18 cellular contexts compared by ENCODE assay signal in the genomic region with DNA sequence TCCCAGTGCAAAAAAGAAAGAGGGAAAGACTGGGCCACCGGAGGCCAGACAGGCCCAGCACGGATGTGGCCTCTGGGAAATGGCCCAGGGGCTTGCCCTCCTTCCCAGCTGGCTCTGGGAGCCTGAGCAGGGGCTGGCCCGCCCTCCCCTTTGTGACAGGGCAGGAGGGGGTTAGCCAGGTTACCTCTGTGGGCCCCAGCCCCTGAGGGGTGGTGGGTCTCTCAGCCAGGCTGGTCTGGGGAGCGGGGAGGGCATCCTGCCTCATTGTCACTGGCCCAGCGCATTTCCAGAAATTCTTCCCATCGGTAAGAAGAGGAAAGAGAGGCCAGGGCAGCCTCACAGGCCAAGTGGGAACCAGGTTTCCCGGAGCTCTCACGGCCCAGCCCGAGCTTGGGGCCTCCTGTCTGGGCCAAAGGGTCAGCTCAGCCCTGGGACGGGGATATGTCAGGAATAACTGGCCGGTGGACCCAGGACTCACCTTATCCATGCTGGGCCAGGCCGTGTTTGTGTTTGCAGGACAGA.
DNase-seq lines count a peak whose midpoint lies in the region; ATAC-seq, FAIRE-seq and TF ChIP-seq lines count a peak whose summit lies in the region.
"Had no signal": no experiment of that assay in that cellular context is flagged by ENCODE, and none has a peak within 500 bp of the region (broad histone marks: within the 10 kb centered on the region; RNA-seq: fewer than 3 reads in every experiment).

No MANE protein-coding gene starts in this region.

- TF ChIP-seq POLR2A in endothelial cell of umbilical vein (IDR thresholded peaks at IDR 0.05; ENCODE audit: low read depth, low read length) (no peak), suprapubic skin (IDR thresholded peaks at IDR 0.05) (no peak)

- peak overlapping the region; percentile 72 for H3K14ac ChIP-seq in trophoblast cell (ENCODE audit: low read length)

- CTCF ChIA-PET in endothelial cell of umbilical vein (lab: Charles Lee): no interaction called here

- H4K8ac ChIP-seq in trophoblast cell (ENCODE audit: low read depth, low read length): peak overlapping the region; percentile 72

- no peak overlapping the region for H4K12ac ChIP-seq in trophoblast cell (ENCODE audit: low read depth, low read length)

- H3K27ac ChIP-seq in heart right ventricle: peak overlapping the region in 9 of 10 donors; percentile 24 to 87 (median 65)
- no peak overlapping the region for H3K27ac ChIP-seq in endothelial cell of umbilical vein (ENCODE audit: insufficient read depth, low read depth, low read length)
- H3K27ac ChIP-seq in trophoblast cell (ENCODE audit: low read depth, low read length): peak overlapping the region; percentile 70
- peak overlapping the region; percentile 27 for H3K27ac ChIP-seq in urinary bladder (ENCODE audit: low read depth)
- H3K27ac ChIP-seq in suprapubic skin: no peak overlapping the region
- H3K27ac ChIP-seq: SJSA1 had no signal

- intact Hi-C loops in heart right ventricle (cut with DNase I) (no loop called here), Right ventricle myocardium superior (cut with DNase I) (no loop called here), endothelial cell of umbilical vein (cut with micrococcal nuclease) (loop anchor here (5.0 kb wide), 2 partner anchors 92 to 178 kb away; no protein-coding TSS in a partner anchor)

- 72% methylated on average over 12 of the region's 12 CpGs for WGBS in heart right ventricle, 2 donors
- no CpG with 5 or more reads among the region's 12 CpGs for WGBS in trophoblast cell (ENCODE audit: extremely low coverage, insufficient coverage, insufficient read length)
- WGBS in urinary bladder: 86% methylated on average over 12 of the region's 12 CpGs
- 77% methylated on average over 12 of the region's 12 CpGs for WGBS in suprapubic skin

- peak overlapping the region; percentile 88 for H2BK12ac ChIP-seq in trophoblast cell (ENCODE audit: low read length)

- BruUV-seq in endothelial cell of umbilical vein (replicated peaks; lab: Mats Ljungman, UMichigan): no TSS peak

- H2AFZ ChIP-seq in endothelial cell of umbilical vein (ENCODE audit: low read depth, low read length): peak overlapping the region; percentile 67
- H2AFZ ChIP-seq in trophoblast cell (ENCODE audit: insufficient read depth, low read length, poor library complexity): peak overlapping the region; percentile 49

- no peak for TF ChIP-seq CTCF in heart right ventricle (IDR thresholded peaks at IDR 0.05)
- TF ChIP-seq CTCF in endothelial cell of umbilical vein (IDR thresholded peaks at IDR 0.05; ENCODE audit: extremely low read depth in 1 of 2, insufficient read depth in 1 of 2, low read depth in 1 of 2, low read length in 2 of 2): no peak
- no peak for TF ChIP-seq CTCF in suprapubic skin (IDR thresholded peaks at IDR 0.05)

- H3K36me3 ChIP-seq in heart right ventricle: no peaks in the 10 kb centered on the region
- H3K36me3 ChIP-seq in endothelial cell of umbilical vein (ENCODE audit: control insufficient read depth in 2 of 2, extremely low read depth in 1 of 2, insufficient read depth in 2 of 2, low read length in 2 of 2): no peaks in the 10 kb centered on the region
- H3K36me3 ChIP-seq in trophoblast cell (ENCODE audit: control insufficient read depth in 1 of 2, insufficient read depth in 2 of 2, low read length in 2 of 2): no peaks in the 10 kb centered on the region
- H3K36me3 ChIP-seq in urinary bladder (ENCODE audit: insufficient read depth): no peaks in the 10 kb centered on the region
- no peaks in the 10 kb centered on the region for H3K36me3 ChIP-seq in suprapubic skin
- H3K36me3 ChIP-seq: SJSA1 had no signal

- H3K4me2 ChIP-seq in endothelial cell of umbilical vein (ENCODE audit: insufficient read depth, low read length) (no peak overlapping the region), trophoblast cell (ENCODE audit: low read length) (no peak overlapping the region)

- H3K4me3 ChIP-seq in heart right ventricle: no peak overlapping the region
- no peak overlapping the region for H3K4me3 ChIP-seq in endothelial cell of umbilical vein (replicated peaks in 1 of 3; ENCODE audit: insufficient read depth in 1 of 3, low read depth in 1 of 3, low read length in 3 of 3)
- no peak overlapping the region for H3K4me3 ChIP-seq in trophoblast cell (ENCODE audit: low read depth, low read length)
- no peak overlapping the region for H3K4me3 ChIP-seq in urinary bladder (ENCODE audit: low read depth, low read length)
- no peak overlapping the region for H3K4me3 ChIP-seq in suprapubic skin
- H3K4me3 ChIP-seq: SJSA1 had no signal

- H3K4me1 ChIP-seq in heart right ventricle (peaks cover 0 to 54% (median 20%) of the 10 kb centered on the region in 9 donors), endothelial cell of umbilical vein (ENCODE audit: control insufficient read depth, extremely low read depth, insufficient read depth, low read length) (peaks cover 48% of the 10 kb centered on the region), trophoblast cell (ENCODE audit: control insufficient read depth in 1 of 2, insufficient read depth in 2 of 2, low read length in 2 of 2) (peaks cover 48 to 56% of the 10 kb centered on the region in 2 experiments), urinary bladder (ENCODE audit: insufficient read depth) (no peaks in the 10 kb centered on the region), suprapubic skin (peaks cover 48% of the 10 kb centered on the region)

- no peaks in the 10 kb centered on the region for H3K27me3 ChIP-seq in heart right ventricle
- H3K27me3 ChIP-seq in endothelial cell of umbilical vein (ENCODE audit: control insufficient read depth in 2 of 2, insufficient read depth in 2 of 2, low read length in 2 of 2): no peaks in the 10 kb centered on the region
- no peaks in the 10 kb centered on the region for H3K27me3 ChIP-seq in trophoblast cell (ENCODE audit: insufficient read depth, low read length)
- no peaks in the 10 kb centered on the region for H3K27me3 ChIP-seq in suprapubic skin
- H3K27me3 ChIP-seq: SJSA1 had no signal

- no peak for TF ChIP-seq EP300 in suprapubic skin (IDR thresholded peaks at IDR 0.05)

- no peak overlapping the region for H3K23ac ChIP-seq in trophoblast cell (ENCODE audit: low read length)

- peak overlapping the region; percentile 71 for H2BK120ac ChIP-seq in trophoblast cell (ENCODE audit: insufficient read depth, low read length, poor library complexity)

- peaks cover 56% of the 10 kb centered on the region for H3K79me1 ChIP-seq in trophoblast cell (ENCODE audit: low read length)

- dilution Hi-C loops in endothelial cell of umbilical vein (cut with MboI; ENCODE audit: extremely low pct_ligation_motif_present, low sequenced_read_pairs): no loop called here

- H3K9ac ChIP-seq in endothelial cell of umbilical vein (replicated peaks; ENCODE audit: extremely low read depth, insufficient read depth, low read length): peak overlapping the region; percentile 11
- no peak overlapping the region for H3K9ac ChIP-seq in trophoblast cell (ENCODE audit: low read length)

- peak overlapping the region; percentile 27 for H3K18ac ChIP-seq in trophoblast cell (ENCODE audit: low read length)

- H3K79me2 ChIP-seq in endothelial cell of umbilical vein (ENCODE audit: control insufficient read depth, insufficient read depth, low read length) (no peaks in the 10 kb centered on the region), trophoblast cell (ENCODE audit: control insufficient read depth, insufficient read depth, low read length, poor library complexity) (peaks cover 8% of the 10 kb centered on the region)

- no peaks in the 10 kb centered on the region for H4K20me1 ChIP-seq in endothelial cell of umbilical vein (replicated peaks; ENCODE audit: control insufficient read depth, extremely low read depth, insufficient read depth, low read length)

- peak overlapping the region; percentile 86 for H4K91ac ChIP-seq in trophoblast cell (ENCODE audit: low read depth, low read length)

- POLR2A ChIA-PET in endothelial cell of umbilical vein (lab: Charles Lee): no interaction called here

- H3K4ac ChIP-seq in trophoblast cell (ENCODE audit: low read depth, low read length): peak overlapping the region; percentile 19

- H3K9me1 ChIP-seq in endothelial cell of umbilical vein (replicated peaks; ENCODE audit: control insufficient read depth, extremely low read depth, insufficient read depth, low read length): no peaks in the 10 kb centered on the region

- no peaks in the 10 kb centered on the region for H3K9me3 ChIP-seq in heart right ventricle
- no peaks in the 10 kb centered on the region for H3K9me3 ChIP-seq in endothelial cell of umbilical vein (replicated peaks; ENCODE audit: control insufficient read depth, insufficient read depth, low read length)
- H3K9me3 ChIP-seq in trophoblast cell (ENCODE audit: insufficient read depth, low read depth, low read length): peaks cover 2% of the 10 kb centered on the region
- no peaks in the 10 kb centered on the region for H3K9me3 ChIP-seq in suprapubic skin
- H3K9me3 ChIP-seq: SJSA1 had no signal

- FAIRE-seq in endothelial cell of umbilical vein (lab: Jason Lieb, UNC): peak; percentile 50
- FAIRE-seq: GM12892 had no signal

- peak overlapping the region; percentile 50 for H2BK5ac ChIP-seq in trophoblast cell (ENCODE audit: low read depth, low read length, poor library complexity)

- ATAC-seq in heart right ventricle: peak in 7 of 8 donors; percentile 10 to 65 (median 41)
- ATAC-seq in Right ventricle myocardium superior (ENCODE audit: poor library complexity): no peak
- ATAC-seq in HG02885 (IDR thresholded peaks at IDR 0.05; ENCODE audit: poor library complexity, unreplicated experiment): no peak

- DNase-seq in heart right ventricle (no peak), Right ventricle myocardium superior (no peak), endothelial cell of umbilical vein (ENCODE audit: low read depth, low spot score) (peak; percentile 88), trophoblast cell (no peak), suprapubic skin (ENCODE audit: low spot score in 2 of 2) (no peak), hypothalamus (lab: John Stamatoyannopoulos, UW) (no peak)
- DNase-seq: activated B cell treated with CpG ODN at 0.5 μM for 24 hours; central memory CD4-positive, alpha-beta T cell; effector memory CD4-positive, alpha-beta T cell; Karpas-422; NCI-H1092 treated with DMSO at 0.1 percent for 48 hours; NCI-H526; occipital lobe; stimulated activated CD4-positive, alpha-beta T cell treated with anti-CD3 and anti-CD28 coated beads, Interleukin-4, amount 100 ng/mL, for 24 hours had no signal

- H2AK5ac ChIP-seq in trophoblast cell (ENCODE audit: low read length): peak overlapping the region; percentile 44

TF ChIP-seq in endothelial cell of umbilical vein, 7 proteins besides CTCF, POLR2A, EP300 and RAD21 (continues in another document):
- TF ChIP-seq FOS (IDR thresholded peaks at IDR 0.05; ENCODE audit: borderline replicate concordance, insufficient read depth, low read length) (no peak), POLR2AphosphoS5 (IDR thresholded peaks at IDR 0.05; ENCODE audit: insufficient read depth, low read depth, low read length) (no peak), JUN (IDR thresholded peaks at IDR 0.05; ENCODE audit: borderline replicate concordance, insufficient read depth, insufficient read length, low read depth) (no peak), EZH2 (IDR thresholded peaks at IDR 0.05; ENCODE audit: borderline replicate concordance, low read depth, low read length, severe bottlenecking) (no peak), MYC (IDR thresholded peaks at IDR 0.05; ENCODE audit: low read depth, low read length) (no peak)

Comparison
In these comparisons a context has a peak if more than half of its experiments do, and no peak if none do; other contexts are left out.
1. ATAC-seq: peak in heart right ventricle (7 of 8); none in Right ventricle myocardium superior (single experiment) and HG02885 (single experiment).
2. H3K27ac ChIP-seq: peak in heart right ventricle (9 of 10), trophoblast cell (single experiment) and urinary bladder (single experiment); none in endothelial cell of umbilical vein (single experiment) and suprapubic skin (single experiment).